In the genomic region with DNA sequence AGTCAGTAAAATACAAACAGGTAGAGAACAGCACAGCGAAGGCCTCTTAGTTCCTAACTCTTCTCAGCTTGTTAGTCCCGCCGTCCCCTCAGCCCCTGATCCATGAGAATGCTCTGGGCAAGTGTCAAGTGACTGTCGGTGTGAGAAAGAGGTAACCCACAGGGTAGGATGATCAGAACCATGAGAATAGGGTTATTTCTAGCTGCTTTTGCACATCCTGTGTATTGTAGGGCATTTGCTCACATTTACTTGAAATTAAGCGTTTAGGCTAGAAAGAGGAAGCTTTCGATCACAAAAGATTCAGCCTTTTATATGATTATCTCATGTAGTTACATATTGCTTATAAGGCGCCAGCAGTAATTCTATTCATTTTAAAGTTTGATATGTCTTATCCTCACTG, we compare ENCODE assay signal across 30 cellular contexts.
"Had no signal": no experiment of that assay in that cellular context is flagged by ENCODE, and none has a peak within 500 bp of the region (broad histone marks: within the 10 kb centered on the region; RNA-seq: fewer than 3 reads in every experiment).

No MANE protein-coding gene starts in this region.

- H3K27ac ChIP-seq: adrenal gland, cardiac muscle cell, coronary artery, hepatocyte, ovary, sigmoid colon, thoracic aorta had no signal

- H3K9me3 Mint-ChIP-seq: activated naive CD4-positive, alpha-beta T cell treated with anti-CD3 and anti-CD28 coated beads for 36 hours; activated T-helper 1 cell treated with anti-CD3 and anti-CD28 coated beads, Interleukin-12 subunit alpha, Interleukin-12 subunit beta, Interleukin-2, Interleukin-4 antibody, amounts not matched to agents 30 ng/mL and 10 ng/mL and 1 ng/mL, durations not matched to agents 14 hours and 24 hours and 36 hours; nephron had no signal

- H3K36me3 ChIP-seq: adrenal gland, cardiac muscle cell, ovary, sigmoid colon, thoracic aorta, uterus had no signal

- H3K4me3 ChIP-seq: adrenal gland, cardiac muscle cell, coronary artery, hepatocyte, ovary, sigmoid colon, thoracic aorta, uterus had no signal

- H3K9me3 ChIP-seq: thoracic aorta, uterus had no signal

- H3K4me2 ChIP-seq: hepatocyte had no signal

- H3K27ac Mint-ChIP-seq: activated naive CD4-positive, alpha-beta T cell treated with anti-CD3 and anti-CD28 coated beads for 36 hours; activated naive CD8-positive, alpha-beta T cell treated with anti-CD3 and anti-CD28 coated beads for 36 hours; activated T-helper 1 cell treated with anti-CD3 and anti-CD28 coated beads, Interleukin-12 subunit alpha, Interleukin-12 subunit beta, Interleukin-2, Interleukin-4 antibody, amounts not matched to agents 30 ng/mL and 10 ng/mL and 1 ng/mL, durations not matched to agents 14 hours and 24 hours and 36 hours; effector memory CD8-positive, alpha-beta T cell; progenitor cell of endocrine pancreas; T-helper 2 cell treated with Interferon-gamma antibody and Interleukin-4, amounts not matched to agents 5 μg/mL and 100 μg/mL, for 36 hours had no signal

- H3K4me3 Mint-ChIP-seq: activated naive CD4-positive, alpha-beta T cell treated with anti-CD3 and anti-CD28 coated beads for 36 hours; activated naive CD8-positive, alpha-beta T cell treated with anti-CD3 and anti-CD28 coated beads for 36 hours; activated T-helper 1 cell treated with anti-CD3 and anti-CD28 coated beads, Interleukin-12 subunit alpha, Interleukin-12 subunit beta, Interleukin-2, Interleukin-4 antibody, amounts not matched to agents 30 ng/mL and 10 ng/mL and 1 ng/mL, durations not matched to agents 14 hours and 24 hours and 36 hours; brain; effector memory CD8-positive, alpha-beta T cell; nephron; T-helper 2 cell treated with Interferon-gamma antibody and Interleukin-4, amounts not matched to agents 5 μg/mL and 100 μg/mL, for 36 hours had no signal

- H3K79me2 ChIP-seq: hepatocyte had no signal

- H3K4me1 ChIP-seq: adrenal gland, sigmoid colon, uterus had no signal

- H3K36me3 Mint-ChIP-seq: activated naive CD8-positive, alpha-beta T cell treated with anti-CD3 and anti-CD28 coated beads for 36 hours; brain had no signal

- H3K27me3 ChIP-seq: adrenal gland, cardiac muscle cell, hepatocyte, ovary, sigmoid colon, uterus had no signal

- ATAC-seq: effector memory CD8-positive, alpha-beta T cell; left colon had no signal

- DNase-seq: activated CD4-positive, alpha-beta T cell treated with anti-CD3 and anti-CD28 coated beads for 4 hours; activated CD4-positive, alpha-beta T cell treated with anti-CD3 and anti-CD28 coated beads, Interleukin-2, amount 50 U/mL, for 48 hours; activated CD4-positive, CD25-positive, alpha-beta regulatory T cell; activated CD8-positive, alpha-beta memory T cell treated with anti-CD3 and anti-CD28 coated beads, Interleukin-2, amount 50 U/mL, for 4 hours; activated effector memory CD4-positive, alpha-beta T cell treated with anti-CD3 and anti-CD28 coated beads, Interleukin-2, amount 50 U/mL, for 16 hours; activated naive CD4-positive, alpha-beta T cell treated with anti-CD3 and anti-CD28 coated beads for 36 hours; activated naive CD8-positive, alpha-beta T cell treated with anti-CD3 and anti-CD28 coated beads for 36 hours; activated T-cell treated with anti-CD3 and anti-CD28 coated beads, Interleukin-2, amount 50 U/mL, for 1 hour; adrenal gland; aorta; effector memory CD8-positive, alpha-beta T cell; left colon; ovary; retina; sigmoid colon; small intestine; stimulated activated CD4-positive, alpha-beta T cell treated with anti-CD3 and anti-CD28 coated beads, Interleukin-15, amount 100 ng/mL, for 24 hours; stimulated activated CD4-positive, alpha-beta T cell treated with anti-CD3 and anti-CD28 coated beads, Interleukin-2, amount 100 ng/mL, for 24 hours; stimulated activated naive CD4-positive, alpha-beta T cell; T-helper 1 cell; uterus had no signal

- H3K4me1 Mint-ChIP-seq: activated naive CD8-positive, alpha-beta T cell treated with anti-CD3 and anti-CD28 coated beads for 36 hours; nephron had no signal
